ENCODE assay signal across 8 cellular contexts in genomic region chr1:222732216-222733159, GRCh38. TPM values are rescaled to one million over a fixed set of nuclear protein-coding genes. Genes with fewer than 3 reads are reported as not detected.
DNase-seq lines count a peak whose midpoint lies in the region; ATAC-seq and TF ChIP-seq lines count a peak whose summit lies in the region.

No MANE protein-coding gene starts in this region.

- H3K9me3 Mint-ChIP-seq in immature natural killer cell = no peaks in the 10 kb centered on the region

- peaks cover 36 to 57% (median 40%) of the 10 kb centered on the region in 3 donors for H3K36me3 Mint-ChIP-seq in immature natural killer cell

- H3K27me3 ChIP-seq in SK-N-SH (ENCODE audit: insufficient read depth) = no peaks in the 10 kb centered on the region

- peaks cover 0 to 1% (median 0%) of the 10 kb centered on the region in 3 donors for H3K27me3 Mint-ChIP-seq in immature natural killer cell (ENCODE audit: low read depth in 3 of 3)

- no peak overlapping the region for H3K27ac ChIP-seq in SK-N-SH (ENCODE audit: low read depth in 2 of 2, low read length in 1 of 2)

- no peaks in the 10 kb centered on the region for H3K79me2 ChIP-seq in SK-N-SH (ENCODE audit: insufficient read depth)

- H3K4me1 Mint-ChIP-seq in immature natural killer cell = peaks cover 4 to 24% of the 10 kb centered on the region in 2 donors

- no peak for TF ChIP-seq EP300 in SK-N-SH (IDR thresholded peaks at IDR 0.05; ENCODE audit: borderline replicate concordance in 1 of 2, low read depth in 1 of 2, low read length in 1 of 2)

- ATAC-seq in GM18858 (IDR thresholded peaks at IDR 0.05; ENCODE audit: unreplicated experiment) (peak; percentile 96), GM21717 (IDR thresholded peaks at IDR 0.05; ENCODE audit: unreplicated experiment) (peak; percentile 97), HG03520 (IDR thresholded peaks at IDR 0.05; ENCODE audit: unreplicated experiment) (peak; percentile 98)

- DNase-seq in immature natural killer cell (no peak), superior temporal gyrus (ENCODE audit: extremely low spot score) (no peak), DMS114 treated with DMSO at 0.1 percent for 48 hours (lab: John Stamatoyannopoulos, UW; ENCODE audit: unreplicated experiment) (no peak), SK-N-SH (no peak), iPS-NIHi7 (ENCODE audit: extremely low spot score) (no peak)

- no peak overlapping the region for H3K4me3 Mint-ChIP-seq in immature natural killer cell

- H3F3A ChIP-seq in SK-N-SH (replicated peaks; ENCODE audit: insufficient read depth) = no peaks in the 10 kb centered on the region

- H3K9me3 ChIP-seq in SK-N-SH = no peaks in the 10 kb centered on the region

- H3K9me2 ChIP-seq in SK-N-SH = no peaks in the 10 kb centered on the region

- no peak for TF ChIP-seq CTCF in SK-N-SH (IDR thresholded peaks at IDR 0.05)

- H4K20me1 ChIP-seq in SK-N-SH (ENCODE audit: insufficient read depth) = no peaks in the 10 kb centered on the region

- H3K9ac ChIP-seq in SK-N-SH = no peak overlapping the region

- H3K4me2 ChIP-seq in SK-N-SH = no peak overlapping the region

- H2AFZ ChIP-seq in SK-N-SH (ENCODE audit: low read depth) = no peak overlapping the region

- 98% methylated on average over 3 of the region's 3 CpGs for WGBS in SK-N-SH (ENCODE audit: low lambda C conversion rate)

- H3K27ac Mint-ChIP-seq in immature natural killer cell = peak overlapping the region in 5 of 6 donors; percentile 12 to 50 (median 19)

- TF ChIP-seq RAD21 in SK-N-SH (IDR thresholded peaks at IDR 0.05; ENCODE audit: low read length) = no peak

- H3K36me3 ChIP-seq in SK-N-SH (replicated peaks in 1 of 2; ENCODE audit: control insufficient read depth in 1 of 2, insufficient read depth in 2 of 2, low read length in 1 of 2) = peaks cover 70 to 90% of the 10 kb centered on the region in 2 experiments

- CTCF ChIA-PET in SK-N-SH (lab: Yijun Ruan, JAX) = interaction anchor here (0.5 to 1.6 kb wide), 8 partner anchors 10 to 392 kb away, joined by 3 to 5 read pairs (median 4); no protein-coding TSS in a partner anchor

- POLR2A ChIA-PET in SK-N-SH (lab: Yijun Ruan, JAX) = interaction anchor here (0.6 kb wide), 1 partner anchor 19 kb away, joined by 4 read pairs; no protein-coding TSS in a partner anchor

- no peaks in the 10 kb centered on the region for H3K4me1 ChIP-seq in SK-N-SH (ENCODE audit: control insufficient read depth in 1 of 2, insufficient read depth in 2 of 2, low read depth in 1 of 2, low read length in 1 of 2)

- H3K4me3 ChIP-seq in SK-N-SH (ENCODE audit: low read depth in 2 of 2, low read length in 1 of 2) = no peak overlapping the region

TF ChIP-seq in SK-N-SH, 30 proteins besides CTCF, POLR2A, EP300 and RAD21:
- TF ChIP-seq MAX (IDR thresholded peaks at IDR 0.05; ENCODE audit: low read depth) = no peak
- no peak for TF ChIP-seq POLR2AphosphoS5 (IDR thresholded peaks at IDR 0.05; ENCODE audit: low read depth, low read length)
- TF ChIP-seq ZBTB33 (IDR thresholded peaks at IDR 0.05; ENCODE audit: borderline replicate concordance, low read depth) = no peak
- no peak for TF ChIP-seq EZH2phosphoT487 (IDR thresholded peaks at IDR 0.05; ENCODE audit: borderline replicate concordance, low read depth)
- TF ChIP-seq TCF12 (IDR thresholded peaks at IDR 0.05) = no peak
- no peak for TF ChIP-seq MXI1 (IDR thresholded peaks at IDR 0.05; ENCODE audit: low read depth, low read length)
- TF ChIP-seq, protein P1, sequence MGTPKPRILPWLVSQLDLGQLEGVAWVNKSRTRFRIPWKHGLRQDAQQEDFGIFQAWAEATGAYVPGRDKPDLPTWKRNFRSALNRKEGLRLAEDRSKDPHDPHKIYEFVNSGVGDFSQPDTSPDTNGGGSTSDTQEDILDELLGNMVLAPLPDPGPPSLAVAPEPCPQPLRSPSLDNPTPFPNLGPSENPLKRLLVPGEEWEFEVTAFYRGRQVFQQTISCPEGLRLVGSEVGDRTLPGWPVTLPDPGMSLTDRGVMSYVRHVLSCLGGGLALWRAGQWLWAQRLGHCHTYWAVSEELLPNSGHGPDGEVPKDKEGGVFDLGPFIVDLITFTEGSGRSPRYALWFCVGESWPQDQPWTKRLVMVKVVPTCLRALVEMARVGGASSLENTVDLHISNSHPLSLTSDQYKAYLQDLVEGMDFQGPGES (IDR thresholded peaks at IDR 0.05; ENCODE audit: low read depth, low read length) = no peak
- TF ChIP-seq, protein P2, sequence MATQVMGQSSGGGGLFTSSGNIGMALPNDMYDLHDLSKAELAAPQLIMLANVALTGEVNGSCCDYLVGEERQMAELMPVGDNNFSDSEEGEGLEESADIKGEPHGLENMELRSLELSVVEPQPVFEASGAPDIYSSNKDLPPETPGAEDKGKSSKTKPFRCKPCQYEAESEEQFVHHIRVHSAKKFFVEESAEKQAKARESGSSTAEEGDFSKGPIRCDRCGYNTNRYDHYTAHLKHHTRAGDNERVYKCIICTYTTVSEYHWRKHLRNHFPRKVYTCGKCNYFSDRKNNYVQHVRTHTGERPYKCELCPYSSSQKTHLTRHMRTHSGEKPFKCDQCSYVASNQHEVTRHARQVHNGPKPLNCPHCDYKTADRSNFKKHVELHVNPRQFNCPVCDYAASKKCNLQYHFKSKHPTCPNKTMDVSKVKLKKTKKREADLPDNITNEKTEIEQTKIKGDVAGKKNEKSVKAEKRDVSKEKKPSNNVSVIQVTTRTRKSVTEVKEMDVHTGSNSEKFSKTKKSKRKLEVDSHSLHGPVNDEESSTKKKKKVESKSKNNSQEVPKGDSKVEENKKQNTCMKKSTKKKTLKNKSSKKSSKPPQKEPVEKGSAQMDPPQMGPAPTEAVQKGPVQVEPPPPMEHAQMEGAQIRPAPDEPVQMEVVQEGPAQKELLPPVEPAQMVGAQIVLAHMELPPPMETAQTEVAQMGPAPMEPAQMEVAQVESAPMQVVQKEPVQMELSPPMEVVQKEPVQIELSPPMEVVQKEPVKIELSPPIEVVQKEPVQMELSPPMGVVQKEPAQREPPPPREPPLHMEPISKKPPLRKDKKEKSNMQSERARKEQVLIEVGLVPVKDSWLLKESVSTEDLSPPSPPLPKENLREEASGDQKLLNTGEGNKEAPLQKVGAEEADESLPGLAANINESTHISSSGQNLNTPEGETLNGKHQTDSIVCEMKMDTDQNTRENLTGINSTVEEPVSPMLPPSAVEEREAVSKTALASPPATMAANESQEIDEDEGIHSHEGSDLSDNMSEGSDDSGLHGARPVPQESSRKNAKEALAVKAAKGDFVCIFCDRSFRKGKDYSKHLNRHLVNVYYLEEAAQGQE (IDR thresholded peaks at IDR 0.05; ENCODE audit: low read depth, low read length) = no peak
- TF ChIP-seq FOXJ3 (CRISPR knock-in tag; IDR thresholded peaks at IDR 0.05) = no peak
- TF ChIP-seq RCOR1 (IDR thresholded peaks at IDR 0.05; ENCODE audit: low read length) = no peak
- no peak for TF ChIP-seq ELF1 (IDR thresholded peaks at IDR 0.05)
- TF ChIP-seq NFIC (IDR thresholded peaks at IDR 0.05; ENCODE audit: borderline replicate concordance) = no peak
- no peak for TF ChIP-seq JUND (IDR thresholded peaks at IDR 0.05)
- TF ChIP-seq USF2 (IDR thresholded peaks at IDR 0.05; ENCODE audit: borderline replicate concordance, low read depth, low read length) = no peak

RNA-seq across cellular contexts. Expression of gene FAM177B, which starts 4.5 kb away (rescaled TPM):
- polyA plus RNA-seq in immature natural killer cell = not detected
- not detected in 2 replicates for polyA plus RNA-seq in SK-N-SH (2012; rRNA removed)
- not detected in 2 replicates for polyA plus RNA-seq in SK-N-SH (2012; cell fraction: cytosol; rRNA removed)
- not detected in 2 replicates for polyA plus RNA-seq in SK-N-SH (2012; cell fraction: nucleus; rRNA removed)

RNA-seq across cellular contexts. Expression of gene BROX, which starts 20.1 kb away (rescaled TPM):
- polyA plus RNA-seq in immature natural killer cell (10 to 100 TPM; 17.5 to 26.5 (median 22.1) TPM), SK-N-SH (2012; rRNA removed) (3.8 and 4.0 TPM in 2 replicates)
- 6.2 and 8.3 TPM in 2 replicates for polyA plus RNA-seq in SK-N-SH (2012; cell fraction: cytosol; rRNA removed)
- 6.5 and 6.6 TPM in 2 replicates for polyA plus RNA-seq in SK-N-SH (2012; cell fraction: nucleus; rRNA removed)

RNA-seq across cellular contexts. Expression of gene AIDA, which starts 20.2 kb away (rescaled TPM):
- polyA plus RNA-seq in immature natural killer cell = 10 to 100 TPM; 16.7 to 22.0 (median 21.2) TPM
- 20.8 and 31.7 TPM in 2 replicates for polyA plus RNA-seq in SK-N-SH (2012; rRNA removed)
- 41.1 and 45.6 TPM in 2 replicates for polyA plus RNA-seq in SK-N-SH (2012; cell fraction: cytosol; rRNA removed)
- 4.9 and 11.4 TPM in 2 replicates for polyA plus RNA-seq in SK-N-SH (2012; cell fraction: nucleus; rRNA removed)
